1 cellular context compared by ENCODE assay signal in the genomic region with DNA sequence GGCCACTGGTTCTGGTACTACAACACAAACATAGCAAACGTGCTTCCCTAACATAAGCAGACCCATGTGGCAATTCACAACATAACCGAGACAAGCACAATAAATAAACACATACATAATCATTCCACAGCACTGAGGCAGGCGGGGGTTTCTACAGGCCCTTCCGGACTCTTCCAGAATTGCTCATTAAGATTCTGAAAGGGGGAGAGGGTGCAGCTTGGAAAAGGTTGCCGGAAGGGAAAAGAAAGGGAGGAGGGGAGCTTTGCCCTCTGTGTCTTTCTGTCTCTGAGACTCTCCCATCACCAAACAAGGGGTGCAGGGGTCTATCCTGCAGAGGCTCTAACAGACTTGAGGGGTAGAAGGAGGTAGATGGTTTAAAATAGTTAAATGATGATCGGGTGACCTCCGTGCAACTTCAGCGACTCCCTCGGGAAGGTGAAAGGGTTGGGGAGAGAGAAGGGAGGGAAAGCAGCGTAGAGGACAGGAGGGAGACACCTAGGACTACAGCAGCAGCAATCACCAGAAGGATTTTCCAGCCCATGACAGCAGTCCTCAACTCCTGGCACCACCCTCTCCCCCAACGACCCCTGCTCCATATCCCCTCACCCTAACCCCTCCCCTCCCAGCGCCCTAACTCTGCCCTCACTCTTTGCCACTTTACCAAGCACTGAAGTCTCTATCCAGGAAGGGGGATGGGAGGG.
A peak's percentile ranks its signal among the peaks of the same experiment; 100 is the strongest.
TF ChIP-seq lines count a peak whose summit lies in the region.

No MANE protein-coding gene starts in this region.

TF ChIP-seq in H1, 55 proteins besides CTCF, POLR2A, EP300 and RAD21 (continued from another document):
- TF ChIP-seq ATF2 (IDR thresholded peaks at IDR 0.05; ENCODE audit: low read length) (no peak), PHF8 (conservative IDR thresholded peaks at IDR 0.05; ENCODE audit: low read depth, low read length) (no peak), CTBP2 (IDR thresholded peaks at IDR 0.05; ENCODE audit: borderline replicate concordance, insufficient read depth, insufficient read length, low read length) (peak; percentile 1), ZNF274 (IDR thresholded peaks at IDR 0.05; ENCODE audit: borderline replicate concordance, extremely low read depth, low read length) (no peak)
- TF ChIP-seq, protein P1, sequence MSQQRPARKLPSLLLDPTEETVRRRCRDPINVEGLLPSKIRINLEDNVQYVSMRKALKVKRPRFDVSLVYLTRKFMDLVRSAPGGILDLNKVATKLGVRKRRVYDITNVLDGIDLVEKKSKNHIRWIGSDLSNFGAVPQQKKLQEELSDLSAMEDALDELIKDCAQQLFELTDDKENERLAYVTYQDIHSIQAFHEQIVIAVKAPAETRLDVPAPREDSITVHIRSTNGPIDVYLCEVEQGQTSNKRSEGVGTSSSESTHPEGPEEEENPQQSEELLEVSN (IDR thresholded peaks at IDR 0.05): 0 out of 2 replicates have a peak, but pooled peaks have one; percentile 20
